Comparison of ENCODE assay signal across 24 cellular contexts in the genomic region with DNA sequence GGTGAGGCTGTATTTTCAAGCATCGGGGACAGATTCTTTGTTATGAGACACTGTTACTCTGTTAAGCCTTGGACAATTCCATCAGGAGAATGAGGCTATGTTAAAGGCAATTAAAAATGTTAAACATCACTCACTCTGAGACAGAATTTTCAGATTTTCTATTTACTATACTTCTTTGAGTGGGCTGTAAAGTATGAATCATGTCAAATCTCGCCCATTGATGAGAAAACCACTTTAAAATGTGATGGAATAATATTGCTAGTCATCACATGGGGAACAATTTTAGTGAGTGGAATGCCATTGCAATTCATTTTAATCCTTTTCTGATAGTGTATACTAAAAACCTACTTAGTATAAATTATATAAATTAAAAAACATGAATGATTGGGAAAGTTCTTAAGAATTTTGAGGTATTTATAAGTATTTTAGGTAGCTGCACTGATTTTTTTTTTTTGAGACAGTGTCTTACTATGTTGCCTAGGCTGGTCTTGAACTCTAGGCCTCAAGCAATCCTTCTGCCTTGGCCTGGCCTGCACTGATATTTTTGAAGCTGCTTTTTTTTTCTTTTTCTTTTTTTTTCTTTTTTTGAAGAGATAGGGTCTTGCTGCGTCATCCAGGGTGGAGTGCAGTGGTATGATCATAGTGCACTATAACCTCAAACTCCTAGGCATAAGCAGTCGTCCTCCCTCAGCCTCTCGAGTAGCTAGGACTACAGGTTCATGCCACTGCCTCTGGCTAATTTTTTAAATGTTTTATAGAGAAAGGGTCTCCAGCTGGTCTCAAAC.
"Had no signal": no experiment of that assay in that cellular context is flagged by ENCODE, and none has a peak within 500 bp of the region (broad histone marks: within the 10 kb centered on the region; RNA-seq: fewer than 3 reads in every experiment).

No MANE protein-coding gene starts in this region.

- H3K36me3 ChIP-seq: lower lobe of right lung, uterus had no signal

- H3K4me3 Mint-ChIP-seq: activated CD4-positive, alpha-beta memory T cell treated with anti-CD3 and anti-CD28 coated beads, Interleukin-2, amount 10 ng/mL, durations not matched to agents 7 days and 5 days; activated CD4-positive, alpha-beta T cell treated with anti-CD3 and anti-CD28 coated beads, Interleukin-2, amount 10 ng/mL, durations not matched to agents 24 days and 14 days; activated naive CD4-positive, alpha-beta T cell treated with anti-CD3 and anti-CD28 coated beads for 36 hours; activated naive CD8-positive, alpha-beta T cell treated with anti-CD3 and anti-CD28 coated beads, Interleukin-2, amount 10 ng/mL, durations not matched to agents 7 days and 5 days; activated T-cell treated with anti-CD3 and anti-CD28 coated beads, Interleukin-2, amount 50 U/mL, for 72 hours; naive thymus-derived CD4-positive, alpha-beta T cell; neural crest cell had no signal

- H3K4me2 ChIP-seq: smooth muscle cell had no signal

- H3K27me3 Mint-ChIP-seq: activated CD4-positive, alpha-beta memory T cell treated with anti-CD3 and anti-CD28 coated beads, Interleukin-2, amount 10 ng/mL, durations not matched to agents 7 days and 5 days; activated CD4-positive, alpha-beta T cell treated with anti-CD3 and anti-CD28 coated beads, Interleukin-2, amount 10 ng/mL, durations not matched to agents 24 days and 14 days; activated naive CD8-positive, alpha-beta T cell treated with anti-CD3 and anti-CD28 coated beads, Interleukin-2, amount 10 ng/mL, durations not matched to agents 7 days and 5 days; naive thymus-derived CD4-positive, alpha-beta T cell had no signal

- DNase-seq: activated CD4-positive, alpha-beta memory T cell treated with anti-CD3 and anti-CD28 coated beads, Interleukin-2, amount 10 ng/mL, durations not matched to agents 7 days and 5 days; activated CD4-positive, alpha-beta T cell treated with anti-CD3 and anti-CD28 coated beads, Interleukin-2, amount 10 ng/mL, durations not matched to agents 24 days and 14 days; activated effector memory CD4-positive, alpha-beta T cell treated with Interleukin-2 at 50 U/mL for 16 hours; activated naive CD4-positive, alpha-beta T cell treated with anti-CD3 and anti-CD28 coated beads for 36 hours; activated naive CD8-positive, alpha-beta T cell treated with anti-CD3 and anti-CD28 coated beads, Interleukin-2, amount 10 ng/mL, durations not matched to agents 7 days and 5 days; activated T-cell treated with anti-CD3 and anti-CD28 coated beads, Interleukin-2, amount 50 U/mL, for 72 hours; amniotic stem cell; foreskin keratinocyte; left colon; lower lobe of right lung; naive thymus-derived CD4-positive, alpha-beta T cell; stimulated activated CD4-positive, alpha-beta T cell treated with anti-CD3 and anti-CD28 coated beads, Interleukin-15, amount 100 ng/mL, for 24 hours; stimulated activated CD4-positive, alpha-beta T cell treated with anti-CD3 and anti-CD28 coated beads, Interleukin-2, amount 100 ng/mL, for 48 hours; stimulated activated CD8-positive, alpha-beta memory T cell treated with anti-CD3 and anti-CD28 coated beads, Interleukin-4, amount 100 ng/mL, for 48 hours; stimulated activated naive CD4-positive, alpha-beta T cell; T1000; testis; uterus had no signal

- H3K27ac Mint-ChIP-seq: activated CD4-positive, alpha-beta memory T cell treated with anti-CD3 and anti-CD28 coated beads, Interleukin-2, amount 10 ng/mL, durations not matched to agents 7 days and 5 days; activated CD4-positive, alpha-beta T cell treated with anti-CD3 and anti-CD28 coated beads, Interleukin-2, amount 10 ng/mL, durations not matched to agents 24 days and 14 days; activated naive CD4-positive, alpha-beta T cell treated with anti-CD3 and anti-CD28 coated beads for 36 hours; activated naive CD8-positive, alpha-beta T cell treated with anti-CD3 and anti-CD28 coated beads, Interleukin-2, amount 10 ng/mL, durations not matched to agents 7 days and 5 days; activated T-cell treated with anti-CD3 and anti-CD28 coated beads, Interleukin-2, amount 50 U/mL, for 72 hours; naive thymus-derived CD4-positive, alpha-beta T cell had no signal

- H3K4me3 ChIP-seq: lower lobe of right lung, smooth muscle cell, testis, uterus had no signal

- H3K4me1 Mint-ChIP-seq: activated CD4-positive, alpha-beta T cell treated with anti-CD3 and anti-CD28 coated beads, Interleukin-2, amount 10 ng/mL, durations not matched to agents 24 days and 14 days had no signal

- H3K27ac ChIP-seq: epithelial cell of prostate, foreskin keratinocyte, lower lobe of right lung, uterus, VCaP had no signal

- H3K27me3 ChIP-seq: foreskin keratinocyte, testis, uterus had no signal

- H3K9me3 Mint-ChIP-seq: activated CD4-positive, alpha-beta memory T cell treated with anti-CD3 and anti-CD28 coated beads, Interleukin-2, amount 10 ng/mL, durations not matched to agents 7 days and 5 days; activated CD4-positive, alpha-beta T cell treated with anti-CD3 and anti-CD28 coated beads, Interleukin-2, amount 10 ng/mL, durations not matched to agents 24 days and 14 days; activated naive CD4-positive, alpha-beta T cell treated with anti-CD3 and anti-CD28 coated beads for 36 hours; activated naive CD8-positive, alpha-beta T cell treated with anti-CD3 and anti-CD28 coated beads, Interleukin-2, amount 10 ng/mL, durations not matched to agents 7 days and 5 days; activated T-cell treated with anti-CD3 and anti-CD28 coated beads, Interleukin-2, amount 50 U/mL, for 72 hours had no signal

- ATAC-seq: activated CD4-positive, CD25-positive, alpha-beta regulatory T cell treated with anti-CD3 and anti-CD28 coated beads, Interleukin-2, amount 50 U/mL, for 24 hours; activated T-cell treated with anti-CD3 and anti-CD28 coated beads, Interleukin-2, amount 50 U/mL, for 72 hours; foreskin keratinocyte; left colon; lower lobe of right lung; naive thymus-derived CD4-positive, alpha-beta T cell; sciatic nerve had no signal

- H3K9me3 ChIP-seq: lower lobe of right lung, testis, uterus had no signal

- H3K4me1 ChIP-seq: lower lobe of right lung, uterus had no signal
